In the genomic region with DNA sequence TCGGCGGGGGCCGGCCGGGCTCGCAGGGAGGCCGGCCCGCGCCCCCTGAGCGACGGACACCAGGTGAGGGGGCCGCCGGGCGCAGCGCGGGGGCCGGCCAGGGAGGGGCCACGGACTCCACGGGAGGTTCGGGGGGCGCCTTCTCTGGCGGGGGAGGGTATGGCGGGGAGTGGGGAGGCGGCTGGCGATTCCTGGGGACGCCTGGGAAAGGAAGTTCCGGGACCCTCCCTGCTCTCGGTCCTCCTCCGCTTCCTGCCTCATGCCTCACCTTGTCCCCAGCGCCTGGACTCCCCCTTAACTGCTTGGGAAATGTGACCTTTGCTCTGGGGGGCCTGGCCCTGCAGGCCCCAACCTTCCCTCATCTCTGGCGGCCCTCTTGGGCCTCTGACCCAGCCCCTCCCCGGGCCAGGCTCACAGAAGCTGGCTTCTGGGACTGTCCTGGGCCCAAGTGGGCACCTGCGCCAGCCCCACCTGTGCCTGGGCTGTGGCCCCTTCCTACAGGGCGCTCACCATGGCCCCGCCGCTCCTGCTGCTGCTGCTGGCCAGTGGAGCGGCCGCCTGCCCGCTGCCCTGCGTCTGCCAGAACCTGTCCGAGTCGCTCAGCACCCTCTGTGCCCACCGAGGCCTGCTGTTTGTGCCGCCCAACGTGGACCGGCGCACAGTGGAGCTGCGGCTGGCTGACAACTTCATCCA, we compare ENCODE assay signal across 8 cellular contexts. TPM values are rescaled to one million over a fixed set of nuclear protein-coding genes. Genes with fewer than 3 reads are reported as not detected.
DNase-seq lines count a peak whose midpoint lies in the region; ATAC-seq and TF ChIP-seq lines count a peak whose summit lies in the region.

No MANE protein-coding gene starts in this region.

- no TSS peak for BruUV-seq in PC-9 (replicated peaks; lab: Mats Ljungman, UMichigan)

- TF ChIP-seq EP300 in sigmoid colon (IDR thresholded peaks at IDR 0.05): no peak

- H3K27me3 ChIP-seq in PC-9 (ENCODE audit: insufficient read depth, low read depth) (no peaks in the 10 kb centered on the region), esophagus (ENCODE audit: control insufficient read depth in 1 of 2, insufficient read depth in 2 of 2, low read length in 2 of 2) (no peaks in the 10 kb centered on the region), sigmoid colon (no peaks in the 10 kb centered on the region)

- H3K4me3 Mint-ChIP-seq in T-helper 2 cell treated with Interferon-gamma antibody and Interleukin-4, amounts not matched to agents 5 μg/mL and 100 μg/mL, for 36 hours: peak overlapping the region; percentile 79

- H3K4me1 Mint-ChIP-seq in T-helper 2 cell treated with Interferon-gamma antibody and Interleukin-4, amounts not matched to agents 5 μg/mL and 100 μg/mL, for 36 hours (ENCODE audit: low read depth): peaks cover 3% of the 10 kb centered on the region

- H3K4me2 ChIP-seq in PC-9: peak overlapping the region; percentile 78

- H3K9me3 Mint-ChIP-seq in T-helper 2 cell treated with Interferon-gamma antibody and Interleukin-4, amounts not matched to agents 5 μg/mL and 100 μg/mL, for 36 hours: no peaks in the 10 kb centered on the region

- intact Hi-C loops in PC-9 (cut with micrococcal nuclease; ENCODE audit: unreplicated experiment) (no loop called here), sigmoid colon (cut with DNase I) (loop anchor here (2.0 kb wide), 1 partner anchor 25 kb away; no protein-coding TSS in a partner anchor)

- H3K27ac Mint-ChIP-seq in T-helper 2 cell treated with Interferon-gamma antibody and Interleukin-4, amounts not matched to agents 5 μg/mL and 100 μg/mL, for 36 hours: peak overlapping the region; percentile 82

- 41 to 75% methylated on average over 22 to 46 of the region's 47 CpGs for WGBS in esophagus, 2 donors
- WGBS in sigmoid colon, 2 donors: 34 to 40% methylated on average over 47 of the region's 47 CpGs

- H3K36me3 ChIP-seq in PC-9 (ENCODE audit: low read depth) (no peaks in the 10 kb centered on the region), esophagus (ENCODE audit: control insufficient read depth in 2 of 2, insufficient read depth in 2 of 2, low read length in 1 of 2) (peaks cover 0 to 8% of the 10 kb centered on the region in 2 donors), sigmoid colon (no peaks in the 10 kb centered on the region)

- H3K27me3 Mint-ChIP-seq in T-helper 2 cell treated with Interferon-gamma antibody and Interleukin-4, amounts not matched to agents 5 μg/mL and 100 μg/mL, for 36 hours (ENCODE audit: low read depth): no peaks in the 10 kb centered on the region

- POLR2A ChIA-PET in PC-9 (lab: Charles Lee; ENCODE audit: unreplicated experiment): no interaction called here

- 0 out of 2 replicates have a peak, but pooled peaks cover 5% of the 10 kb centered on the region for H3K79me2 ChIP-seq in PC-9 (ENCODE audit: low read depth)

- DNase-seq in T-helper 2 cell treated with Interferon-gamma antibody and Interleukin-4, amounts not matched to agents 5 μg/mL and 100 μg/mL, for 36 hours (ENCODE audit: low spot score): no peak
- no peak for DNase-seq in T-helper 2 cell
- DNase-seq in PC-9: no peak
- DNase-seq in sigmoid colon: peak; percentile 63
- DNase-seq in activated CD4-positive, CD25-positive, alpha-beta regulatory T cell (lab: John Stamatoyannopoulos, UW): no peak
- DNase-seq in effector CD8-positive, alpha-beta T cell (lab: John Stamatoyannopoulos, UW): no peak

- peaks cover 18% of the 10 kb centered on the region; the same call in 1 of the 2 replicates for H3F3A ChIP-seq in PC-9 (ENCODE audit: insufficient read depth, low read depth)

- no peaks in the 10 kb centered on the region for H3K9me3 ChIP-seq in PC-9 (ENCODE audit: insufficient read depth, low read depth)
- H3K9me3 ChIP-seq in esophagus (ENCODE audit: control insufficient read depth in 2 of 2, insufficient read depth in 1 of 2, low read depth in 1 of 2, low read length in 1 of 2): no peaks in the 10 kb centered on the region
- H3K9me3 ChIP-seq in sigmoid colon: no peaks in the 10 kb centered on the region

- no peaks in the 10 kb centered on the region for H4K20me1 ChIP-seq in PC-9 (ENCODE audit: insufficient read depth)

- H3K4me1 ChIP-seq in PC-9 (replicated peaks; ENCODE audit: insufficient read depth): peaks cover 13% of the 10 kb centered on the region
- peaks cover 0 to 15% of the 10 kb centered on the region in 2 donors for H3K4me1 ChIP-seq in esophagus (ENCODE audit: control insufficient read depth in 2 of 2, insufficient read depth in 2 of 2, low read length in 1 of 2)
- H3K4me1 ChIP-seq in sigmoid colon: peaks cover 0 to 15% (median 10%) of the 10 kb centered on the region in 4 donors

- no peaks in the 10 kb centered on the region for H3K9me2 ChIP-seq in PC-9 (ENCODE audit: insufficient read depth)

- no peak for TF ChIP-seq POLR2A in sigmoid colon (IDR thresholded peaks at IDR 0.05)

- TF ChIP-seq CTCF in PC-9 (conservative IDR thresholded peaks at IDR 0.05) (no peak), sigmoid colon (IDR thresholded peaks at IDR 0.05) (no peak)

- no peak for ATAC-seq in HG03460 (IDR thresholded peaks at IDR 0.05; ENCODE audit: unreplicated experiment)

- no peak overlapping the region for H2AFZ ChIP-seq in PC-9

- no peaks in the 10 kb centered on the region for H3K36me3 Mint-ChIP-seq in T-helper 2 cell treated with Interferon-gamma antibody and Interleukin-4, amounts not matched to agents 5 μg/mL and 100 μg/mL, for 36 hours (ENCODE audit: low read depth)

- CTCF ChIA-PET in PC-9 (lab: Charles Lee): no interaction called here

- H3K4me3 ChIP-seq in PC-9: peak overlapping the region; percentile 99
- peak overlapping the region; percentile 52 to 54 for H3K4me3 ChIP-seq in esophagus (ENCODE audit: low read depth in 1 of 2, low read length in 2 of 2)
- H3K4me3 ChIP-seq in sigmoid colon: peak overlapping the region in 3 of 4 donors; percentile 53 to 75 (median 60)

- H3K27ac ChIP-seq in PC-9 (no peak overlapping the region), esophagus (ENCODE audit: low read depth in 2 of 2, low read length in 1 of 2) (peak overlapping the region; percentile 74 to 93), sigmoid colon (peak overlapping the region; percentile 62 to 86 (median 86))

RNA-seq across cellular contexts. Expression of gene LRFN4, which starts 0.5 kb away (rescaled TPM):
- total RNA-seq in PC-9 (2021) (13.8 and 26.6 TPM in 2 replicates), sigmoid colon (1 to 10 TPM; 4.2 to 6.8 (median 4.4) TPM)
- polyA plus RNA-seq in esophagus (1 to 10 TPM; 5.4 to 9.3 TPM), sigmoid colon (10 to 100 TPM in 1 of 3 donors, 1 to 10 TPM in 2; 4.2 to 32.2 (median 8.3) TPM)

RNA-seq across cellular contexts. Expression of gene RCE1, which starts 14.1 kb away (rescaled TPM):
- total RNA-seq in PC-9 (2021) (42.1 and 42.9 TPM in 2 replicates), sigmoid colon (10 to 100 TPM in 1 of 4 donors, 1 to 10 TPM in 3; 6.1 to 23.0 (median 9.1) TPM)
- polyA plus RNA-seq in esophagus (10 to 100 TPM; 17.6 to 19.5 TPM), sigmoid colon (10 to 100 TPM in 1 of 3 donors, 1 to 10 TPM in 2; 7.8 to 21.8 (median 8.3) TPM)
